ENCODE assay signal across 28 cellular contexts in the genomic region with DNA sequence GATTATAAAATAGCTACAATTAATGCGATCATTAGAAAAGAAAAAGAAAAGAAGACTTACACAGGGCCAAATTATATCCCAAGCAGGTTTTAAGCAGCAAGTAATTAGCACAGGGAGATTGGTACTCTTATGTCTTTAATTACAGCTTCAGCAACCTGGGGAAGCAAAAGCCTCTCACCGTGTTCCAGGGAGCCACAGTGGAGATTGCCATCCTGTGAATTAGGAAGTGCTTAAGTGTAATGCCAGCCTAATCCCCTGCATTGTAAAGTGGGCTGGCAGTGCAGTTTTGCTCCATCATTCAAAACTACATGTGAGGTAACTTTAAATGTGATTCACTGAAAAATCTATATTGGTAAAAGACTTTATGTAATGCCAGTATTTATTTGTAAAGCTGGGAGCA.
"Had no signal": no experiment of that assay in that cellular context is flagged by ENCODE, and none has a peak within 500 bp of the region (broad histone marks: within the 10 kb centered on the region; RNA-seq: fewer than 3 reads in every experiment).

No MANE protein-coding gene starts in this region.

- H3K9me3 Mint-ChIP-seq: stimulated activated memory B cell treated with anti-CD40 and anti-IgM and Interleukin-4, amounts not matched to agents 10 μg/mL and 1 μg/mL and 100 μg/mL, for 72 hours had no signal

- H3K27ac ChIP-seq: left lung, pancreas, psoas muscle, right atrium auricular region, right lobe of liver, stomach, testis, thyroid gland, transverse colon, upper lobe of left lung, vagina had no signal

- ATAC-seq: left colon; left lung; mucosa of descending colon; naive thymus-derived CD4-positive, alpha-beta T cell; natural killer cell treated with Interleukin-12 subunit alpha and Interleukin-12 subunit beta and Interleukin-15 and Interleukin-18, amount 100 ng/mL, for 72 hours; pancreas; psoas muscle; right lobe of liver; stimulated activated memory B cell treated with anti-CD40 and anti-IgM and Interleukin-4, amounts not matched to agents 10 μg/mL and 1 μg/mL and 100 μg/mL, for 72 hours; stimulated activated naive CD8-positive, alpha-beta T cell treated with anti-CD3 and anti-CD28 coated beads, Interleukin-15, Interleukin-2, amounts not matched to agents 100 U/mL and 50 U/mL, for 24 hours had no signal

- DNase-seq: hypothalamus; immature natural killer cell; kidney; left colon; left lung; midbrain; mucosa of descending colon; naive thymus-derived CD4-positive, alpha-beta T cell; nucleus accumbens; pancreas; psoas muscle; right lobe of liver; stimulated activated CD4-positive, alpha-beta T cell treated with anti-CD3 and anti-CD28 coated beads, Interleukin-1b, Interleukin-23, amount 100 ng/mL, for 48 hours; stimulated activated CD4-positive, alpha-beta T cell treated with anti-CD3 and anti-CD28 coated beads, Interleukin-2, amount 100 ng/mL, for 48 hours; stimulated activated CD4-positive, alpha-beta T cell treated with anti-CD3 and anti-CD28 coated beads, Interleukin-4, amount 100 ng/mL, for 4 hours; stimulated activated CD8-positive, alpha-beta memory T cell treated with anti-CD3 and anti-CD28 coated beads, Interleukin-4, amount 100 ng/mL, for 48 hours; stimulated activated naive CD8-positive, alpha-beta T cell treated with anti-CD3 and anti-CD28 coated beads, Interleukin-15, Interleukin-2, amounts not matched to agents 100 U/mL and 50 U/mL, for 24 hours; stomach; testis; thyroid gland; transverse colon; upper lobe of left lung had no signal

- H3K4me1 ChIP-seq: left lung, pancreas, psoas muscle, right atrium auricular region, right lobe of liver, stomach, testis, thyroid gland, transverse colon, upper lobe of left lung, vagina had no signal

- H3K4me1 Mint-ChIP-seq: immature natural killer cell; naive thymus-derived CD4-positive, alpha-beta T cell; stimulated activated memory B cell treated with anti-CD40 and anti-IgM and Interleukin-4, amounts not matched to agents 10 μg/mL and 1 μg/mL and 100 μg/mL, for 72 hours had no signal

- H3K27me3 Mint-ChIP-seq: natural killer cell treated with Interleukin-12 subunit alpha and Interleukin-12 subunit beta and Interleukin-15 and Interleukin-18, amount 100 ng/mL, for 72 hours; stimulated activated memory B cell treated with anti-CD40 and anti-IgM and Interleukin-4, amounts not matched to agents 10 μg/mL and 1 μg/mL and 100 μg/mL, for 72 hours had no signal

- H3K27ac Mint-ChIP-seq: immature natural killer cell; naive thymus-derived CD4-positive, alpha-beta T cell; natural killer cell treated with Interleukin-12 subunit alpha and Interleukin-12 subunit beta and Interleukin-15 and Interleukin-18, amount 100 ng/mL, for 72 hours; stimulated activated memory B cell treated with anti-CD40 and anti-IgM and Interleukin-4, amounts not matched to agents 10 μg/mL and 1 μg/mL and 100 μg/mL, for 72 hours had no signal

- H3K4me2 ChIP-seq: smooth muscle cell had no signal

- H3K4me3 ChIP-seq: left lung, lung, mucosa of descending colon, pancreas, psoas muscle, right atrium auricular region, right lobe of liver, smooth muscle cell, stomach, testis, thyroid gland, transverse colon, upper lobe of left lung, vagina had no signal

- H3K36me3 ChIP-seq: left lung, pancreas, right atrium auricular region, right lobe of liver, stomach, thyroid gland, transverse colon, upper lobe of left lung, vagina had no signal

- H3K9me3 ChIP-seq: testis, thyroid gland, vagina had no signal

- H3K36me3 Mint-ChIP-seq: immature natural killer cell; natural killer cell treated with Interleukin-12 subunit alpha and Interleukin-12 subunit beta and Interleukin-15 and Interleukin-18, amount 100 ng/mL, for 72 hours; stimulated activated memory B cell treated with anti-CD40 and anti-IgM and Interleukin-4, amounts not matched to agents 10 μg/mL and 1 μg/mL and 100 μg/mL, for 72 hours had no signal

- H3K4me3 Mint-ChIP-seq: immature natural killer cell; naive thymus-derived CD4-positive, alpha-beta T cell; natural killer cell treated with Interleukin-12 subunit alpha and Interleukin-12 subunit beta and Interleukin-15 and Interleukin-18, amount 100 ng/mL, for 72 hours; stimulated activated memory B cell treated with anti-CD40 and anti-IgM and Interleukin-4, amounts not matched to agents 10 μg/mL and 1 μg/mL and 100 μg/mL, for 72 hours had no signal

- H3K27me3 ChIP-seq: left lung, pancreas, right atrium auricular region, right lobe of liver, stomach, testis, thyroid gland, transverse colon, upper lobe of left lung, vagina had no signal
